28 cellular contexts compared by ENCODE assay signal in the genomic region with DNA sequence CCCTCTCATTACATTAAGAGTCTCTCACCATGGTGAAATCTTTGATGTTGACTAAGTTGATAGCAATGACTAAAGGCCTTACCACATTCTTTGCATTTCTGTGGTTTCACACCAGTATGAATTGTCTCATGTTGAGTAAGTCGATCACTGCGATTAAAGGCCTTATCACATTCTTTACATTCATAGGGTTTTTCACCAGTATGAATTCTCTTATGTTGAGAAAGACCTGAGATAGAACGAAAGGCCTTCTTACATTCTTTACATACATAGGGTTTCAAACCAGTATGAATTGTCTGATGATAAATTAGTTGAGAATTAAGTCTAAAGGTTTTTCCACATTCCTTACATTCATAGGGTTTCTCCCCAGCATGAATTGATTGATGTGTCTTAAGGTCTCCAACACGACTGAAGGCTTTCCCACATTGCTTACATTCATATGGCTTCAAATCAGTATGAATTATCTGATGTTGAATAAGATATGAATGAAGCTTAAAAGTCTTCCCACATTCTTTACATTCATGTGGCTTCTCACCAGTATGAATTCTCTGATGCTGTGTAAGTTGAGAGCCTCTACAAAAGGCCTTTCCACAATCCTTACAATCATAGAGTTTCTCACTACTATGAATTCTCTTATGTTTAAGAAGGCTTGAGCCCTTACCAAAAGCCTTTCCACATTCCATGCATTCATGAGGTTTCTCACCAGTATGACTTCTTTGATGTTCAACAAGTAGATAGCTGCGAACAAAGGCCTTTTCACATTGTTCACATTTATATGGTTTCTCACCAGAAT. TPM values are rescaled to one million over a fixed set of nuclear protein-coding genes. Genes with fewer than 3 reads are reported as not detected.
DNase-seq lines count a peak whose midpoint lies in the region; ATAC-seq, FAIRE-seq and TF ChIP-seq lines count a peak whose summit lies in the region.
"Had no signal": no experiment of that assay in that cellular context is flagged by ENCODE, and none has a peak within 500 bp of the region (broad histone marks: within the 10 kb centered on the region; RNA-seq: fewer than 3 reads in every experiment).

No MANE protein-coding gene starts in this region.

- CTCF ChIA-PET in activated CD8-positive, alpha-beta T cell treated with anti-CD3 and anti-CD28 coated beads for 36 hours (lab: Charles Lee): no interaction called here

- POLR2A ChIA-PET in activated CD8-positive, alpha-beta T cell treated with anti-CD3 and anti-CD28 coated beads for 36 hours (lab: Charles Lee): no interaction called here

- peak; percentile 51 for FAIRE-seq in HTR-8/SVneo (lab: Jason Lieb, UNC)
- FAIRE-seq: GM18507, small intestine had no signal

- peaks cover 54% of the 10 kb centered on the region for H3K36me3 Mint-ChIP-seq in HFFc6 (ENCODE audit: low read depth)
- H3K36me3 Mint-ChIP-seq in activated CD8-positive, alpha-beta T cell treated with anti-CD3 and anti-CD28 coated beads for 36 hours (ENCODE audit: low read depth): peaks cover 36% of the 10 kb centered on the region

- no peaks in the 10 kb centered on the region for H3K4me1 Mint-ChIP-seq in HFFc6 (ENCODE audit: low read depth)
- H3K4me1 Mint-ChIP-seq in activated CD8-positive, alpha-beta T cell treated with anti-CD3 and anti-CD28 coated beads for 36 hours (ENCODE audit: low read depth): no peaks in the 10 kb centered on the region
- H3K4me1 Mint-ChIP-seq: CD8-positive, alpha-beta memory T cell; WTC11 had no signal

- TF ChIP-seq EP300 in esophagus muscularis mucosa (IDR thresholded peaks at IDR 0.05): no peak

- peaks cover 0 to 34% (median 26%) of the 10 kb centered on the region in 4 donors for H3K36me3 ChIP-seq in esophagus muscularis mucosa
- H3K36me3 ChIP-seq: brain microvascular endothelial cell, MG63, SJSA1 had no signal

- no peaks in the 10 kb centered on the region for H3K27me3 ChIP-seq in esophagus muscularis mucosa
- H3K27me3 ChIP-seq: brain microvascular endothelial cell, gastroesophageal sphincter, MG63, SJSA1, stomach, vagina had no signal

- ATAC-seq in HG03135 (IDR thresholded peaks at IDR 0.05; ENCODE audit: unreplicated experiment): no peak
- ATAC-seq in activated CD8-positive, alpha-beta T cell treated with anti-CD3 and anti-CD28 coated beads for 36 hours: no peak
- ATAC-seq: gastroesophageal sphincter, left colon, WTC11 had no signal

- no peaks in the 10 kb centered on the region for H3K4me1 ChIP-seq in esophagus muscularis mucosa
- H3K4me1 ChIP-seq: gastroesophageal sphincter, SJSA1, stomach, vagina had no signal

- H3K9me3 ChIP-seq in esophagus muscularis mucosa: peaks cover 10 to 97% (median 94%) of the 10 kb centered on the region in 4 donors

- TF ChIP-seq POLR2A in esophagus muscularis mucosa (IDR thresholded peaks at IDR 0.05; ENCODE audit: low read depth): no peak

- WGBS in esophagus muscularis mucosa: 95% methylated on average over 5 of the region's 5 CpGs

- TF ChIP-seq CTCF in esophagus muscularis mucosa (IDR thresholded peaks at IDR 0.05) (no peak), HFFc6 (IDR thresholded peaks at IDR 0.05) (no peak)
- TF ChIP-seq CTCF in activated CD8-positive, alpha-beta T cell treated with anti-CD3 and anti-CD28 coated beads for 36 hours (IDR thresholded peaks at IDR 0.05): no peak

- in situ Hi-C loops in ACHN (cut with HindIII; ENCODE audit: low pct_ligation_motif_present, low pct_unique_long_range_greater_than_20kb, low sequenced_read_pairs): no loop called here

- H3K4me3 ChIP-seq in esophagus muscularis mucosa: no peak overlapping the region
- H3K4me3 ChIP-seq: gastroesophageal sphincter, MG63, PC-9, SJSA1, stomach, vagina had no signal

- H3K27me3 Mint-ChIP-seq in HFFc6 (ENCODE audit: insufficient read depth): peaks cover 1% of the 10 kb centered on the region; the same call in 1 of the 2 replicates
- H3K27me3 Mint-ChIP-seq in activated CD8-positive, alpha-beta T cell treated with anti-CD3 and anti-CD28 coated beads for 36 hours: no peaks in the 10 kb centered on the region
- H3K27me3 Mint-ChIP-seq: CD8-positive, alpha-beta memory T cell; progenitor cell of endocrine pancreas had no signal

- H3K9me3 Mint-ChIP-seq in HFFc6: peaks cover 91% of the 10 kb centered on the region
- peaks cover 53% of the 10 kb centered on the region for H3K9me3 Mint-ChIP-seq in activated CD8-positive, alpha-beta T cell treated with anti-CD3 and anti-CD28 coated beads for 36 hours

- intact Hi-C loops in esophagus muscularis mucosa (cut with DNase I): no loop called here
- intact Hi-C loops in activated CD8-positive, alpha-beta T cell treated with anti-CD3 and anti-CD28 coated beads for 36 hours (cut with micrococcal nuclease): no loop called here

- H3K4me3 Mint-ChIP-seq in HFFc6: no peak overlapping the region
- H3K4me3 Mint-ChIP-seq in activated CD8-positive, alpha-beta T cell treated with anti-CD3 and anti-CD28 coated beads for 36 hours: no peak overlapping the region
- H3K4me3 Mint-ChIP-seq: CD8-positive, alpha-beta memory T cell; WTC11 had no signal

- H3K27ac ChIP-seq in esophagus muscularis mucosa (replicated peaks in 1 of 4): no peak overlapping the region
- H3K27ac ChIP-seq: brain microvascular endothelial cell, gastroesophageal sphincter, PC-9, SJSA1, stomach, vagina had no signal

- H3K27ac Mint-ChIP-seq in HFFc6: no peak overlapping the region
- H3K27ac Mint-ChIP-seq in activated CD8-positive, alpha-beta T cell treated with anti-CD3 and anti-CD28 coated beads for 36 hours: no peak overlapping the region
- H3K27ac Mint-ChIP-seq: CD8-positive, alpha-beta memory T cell; progenitor cell of endocrine pancreas; WTC11 had no signal

- DNase-seq in ACHN (peak; percentile 1), HTR-8/SVneo (ENCODE audit: insufficient read length, low spot score) (no peak), astrocyte of the hippocampus (ENCODE audit: low read depth, low spot score) (peak; percentile 5), kidney tubule cell (ENCODE audit: low spot score) (peak; percentile 34), esophagus muscularis mucosa (ENCODE audit: extremely low spot score) (no peak), HFFc6 (no peak)
- DNase-seq in activated CD8-positive, alpha-beta T cell treated with anti-CD3 and anti-CD28 coated beads for 36 hours: no peak
- DNase-seq: activated CD4-positive, alpha-beta T cell treated with anti-CD3 and anti-CD28 coated beads, Interleukin-2, amount 50 U/mL, for 48 hours; activated naive CD4-positive, alpha-beta T cell treated with anti-CD3 and anti-CD28 coated beads, Interleukin-2, amount 50 U/mL, for 16 hours; brain microvascular endothelial cell; CD8-positive, alpha-beta memory T cell; DMS79; left colon; MG63; NCI-H146; NCI-H2171 treated with DMSO at 0.1 percent for 48 hours; NCI-H748 treated with DMSO at 0.1 percent for 48 hours; small intestine; stimulated activated CD4-positive, alpha-beta T cell treated with anti-CD3 and anti-CD28 coated beads, Interleukin-4, amount 100 ng/mL, for 1 hour; stomach had no signal

RNA-seq across cellular contexts. Expression of a gene that starts 11.0 kb away (rescaled TPM):
- total RNA-seq in esophagus muscularis mucosa: 1 to 10 TPM; 1.4 to 5.0 (median 3.5) TPM
- 1 to 10 TPM; 2.6 to 3.6 (median 3.2) TPM for total RNA-seq in HFFc6 (2021; fragmentation: NEBNext Ultra II Directional; extraction: Animal tissue kit (Norgen Biotek cat#: 25700))
- total RNA-seq in activated CD8-positive, alpha-beta T cell treated with anti-CD3 and anti-CD28 coated beads for 36 hours: 1 to 10 TPM; 2.1 to 2.7 TPM

RNA-seq across cellular contexts. Expression of a gene that starts 45.6 kb away (rescaled TPM):
- 10 to 100 TPM in 1 of 4 donors, 1 to 10 TPM in 3; 6.4 to 11.5 (median 7.5) TPM for total RNA-seq in esophagus muscularis mucosa
- total RNA-seq in HFFc6 (2021; fragmentation: NEBNext Ultra II Directional; extraction: Animal tissue kit (Norgen Biotek cat#: 25700)): 1 to 10 TPM; 5.7 to 9.0 (median 7.9) TPM
- 1 to 10 TPM; 6.6 to 7.2 TPM for total RNA-seq in activated CD8-positive, alpha-beta T cell treated with anti-CD3 and anti-CD28 coated beads for 36 hours

Comparison
In these comparisons a context has a peak if more than half of its experiments do, and no peak if none do; other contexts are left out.
1. DNase-seq: peak in ACHN (single experiment), astrocyte of the hippocampus (single experiment) and kidney tubule cell (single experiment); none in HTR-8/SVneo (single experiment), esophagus muscularis mucosa (single experiment), HFFc6 (single experiment) and activated CD8-positive, alpha-beta T cell treated with anti-CD3 and anti-CD28 coated beads for 36 hours (single experiment).